11 cellular contexts compared by ENCODE assay signal in the genomic region with DNA sequence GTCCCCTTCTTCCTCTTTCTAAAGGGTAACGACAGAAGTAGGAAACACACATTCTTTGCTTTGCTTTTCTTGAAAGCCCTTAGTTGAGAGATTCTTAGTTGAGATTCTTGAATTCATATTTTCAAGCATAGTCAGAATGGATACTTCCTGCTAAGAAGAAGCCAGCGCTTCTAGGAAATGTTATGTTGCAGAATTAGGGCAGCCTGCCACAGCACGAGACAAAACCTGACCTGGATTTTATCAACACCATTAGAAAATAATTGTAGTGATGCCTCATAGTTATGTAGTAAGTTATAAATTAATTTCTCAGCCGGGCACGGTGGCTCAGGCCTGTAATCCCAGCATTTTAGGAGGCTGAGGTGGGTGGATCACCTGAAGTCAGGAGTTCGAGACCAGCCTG. TPM values are rescaled to one million over a fixed set of nuclear protein-coding genes. Genes with fewer than 3 reads are reported as not detected.
DNase-seq lines count a peak whose midpoint lies in the region; ATAC-seq, FAIRE-seq and TF ChIP-seq lines count a peak whose summit lies in the region.
"Had no signal": no experiment of that assay in that cellular context is flagged by ENCODE, and none has a peak within 500 bp of the region (broad histone marks: within the 10 kb centered on the region; RNA-seq: fewer than 3 reads in every experiment).

No MANE protein-coding gene starts in this region.

- SMC1A ChIA-PET in GM12878 (lab: Charles Lee; ENCODE audit: uncharacterized antibody, unreplicated experiment), result no interaction called here

- 57% methylated on average over 6 of the region's 6 CpGs for WGBS in GM12878 (ENCODE audit: insufficient coverage, insufficient replicate concordance, low lambda C conversion rate, missing lambda C conversion rate)

- intact Hi-C loops in GM12878 (cut with micrococcal nuclease; ENCODE audit: unreplicated experiment), result no loop called here

- 0 out of 2 replicates have a peak overlapping the region, but pooled peaks have one; percentile 13 for H2AFZ ChIP-seq in Loucy (ENCODE audit: low read length)
- H2AFZ ChIP-seq in GM12878 (ENCODE audit: control insufficient read depth, low read depth, low read length), result 0 out of 2 replicates have a peak overlapping the region, but pooled peaks have one; percentile 1

- no peaks in the 10 kb centered on the region for H3F3A ChIP-seq in Loucy (ENCODE audit: low read depth)

- no peak for FAIRE-seq in GM12878 (lab: Jason Lieb, UNC)

- TF ChIP-seq RAD21 in GM12878 (IDR thresholded peaks at IDR 0.05; ENCODE audit: insufficient read depth, low read depth, low read length), result no peak

- H3K27me3 ChIP-seq in Loucy (ENCODE audit: insufficient read depth, low read length, poor library complexity, severe bottlenecking) (no peaks in the 10 kb centered on the region), GM12878 (replicated peaks in 1 of 2; ENCODE audit: control insufficient read depth in 2 of 2, insufficient read depth in 2 of 2, low read length in 1 of 2) (no peaks in the 10 kb centered on the region)
- H3K27me3 ChIP-seq: Peyer's patch had no signal

- H4K20me1 ChIP-seq in Loucy (ENCODE audit: insufficient read depth, low read length, poor library complexity, severe bottlenecking) (no peaks in the 10 kb centered on the region), GM12878 (ENCODE audit: control insufficient read depth, insufficient read depth) (no peaks in the 10 kb centered on the region)

- POLR2A ChIA-PET in GM12878 (lab: Charles Lee), result no interaction called here

- TF ChIP-seq EP300 in GM12878 (IDR thresholded peaks at IDR 0.05; ENCODE audit: borderline replicate concordance in 1 of 2, control insufficient read depth in 1 of 2, low read depth in 2 of 2, low read length in 2 of 2), result no peak

- H3K9ac ChIP-seq in Loucy (ENCODE audit: low read depth, low read length, poor library complexity, severe bottlenecking), result no peak overlapping the region
- no peak overlapping the region for H3K9ac ChIP-seq in GM12878 (ENCODE audit: control insufficient read depth, insufficient read depth, low read length)

- DNase-seq in AG20443 (ENCODE audit: low spot score) (peak; percentile 78), GM12878 (ENCODE audit: low read depth, low spot score) (no peak), mesenteric fat pad (ENCODE audit: low spot score) (peak; percentile 62), T1000 (lab: John Stamatoyannopoulos, UW) (no peak), erythroblast (lab: John Stamatoyannopoulos, UW) (no peak)
- DNase-seq: activated T-cell treated with anti-CD3 and anti-CD28 coated beads, Interleukin-2, amount 50 U/mL, for 4 hours had no signal

- no peak for TF ChIP-seq CTCF in Loucy (conservative IDR thresholded peaks at IDR 0.05; ENCODE audit: low read length)
- no peak for TF ChIP-seq CTCF in GM12878 (IDR thresholded peaks at IDR 0.05 in 2 of 3, conservative IDR thresholded peaks at IDR 0.05 in 1 of 3; ENCODE audit: control insufficient read depth in 2 of 3, extremely low read depth in 1 of 3, insufficient read depth in 1 of 3, low read depth in 3 of 3, low read length in 3 of 3)

- H3K4me1 ChIP-seq in Loucy (ENCODE audit: insufficient read depth, low read length, poor library complexity, severe bottlenecking), result peaks cover 8% of the 10 kb centered on the region
- H3K4me1 ChIP-seq in GM12878 (ENCODE audit: control insufficient read depth, insufficient read depth, low read length), result no peaks in the 10 kb centered on the region
- H3K4me1 ChIP-seq: HAP-1 had no signal

- H3K9me2 ChIP-seq in Loucy (replicated peaks; ENCODE audit: low read depth, low read length), result no peaks in the 10 kb centered on the region

- H3K4me2 ChIP-seq in Loucy (ENCODE audit: low read depth, low read length, poor library complexity, severe bottlenecking), result no peak overlapping the region
- no peak overlapping the region for H3K4me2 ChIP-seq in GM12878 (ENCODE audit: control insufficient read depth, insufficient read depth)

- TF ChIP-seq POLR2A in GM12878 (IDR thresholded peaks at IDR 0.05; ENCODE audit: low read depth, low read length) (no peak), erythroblast (IDR thresholded peaks at IDR 0.05; ENCODE audit: low read length) (no peak)

- no TSS peak for BruUV-seq in GM12878 (replicated peaks; lab: Mats Ljungman, UMichigan)

- ATAC-seq in GM12878 (no peak), GM19467 (IDR thresholded peaks at IDR 0.05; ENCODE audit: unreplicated experiment) (no peak), HG02678 (IDR thresholded peaks at IDR 0.05; ENCODE audit: unreplicated experiment) (no peak)

- H3K9me3 ChIP-seq in Loucy (ENCODE audit: insufficient read depth, low read depth, low read length), result no peaks in the 10 kb centered on the region
- no peaks in the 10 kb centered on the region for H3K9me3 ChIP-seq in GM12878 (replicated peaks; ENCODE audit: control insufficient read depth, insufficient read depth, low read length)
- H3K9me3 ChIP-seq: HAP-1, Peyer's patch had no signal

- no peaks in the 10 kb centered on the region for H3K36me3 ChIP-seq in Loucy (ENCODE audit: insufficient read depth, low read length)
- no peaks in the 10 kb centered on the region for H3K36me3 ChIP-seq in GM12878 (ENCODE audit: control insufficient read depth in 2 of 2, insufficient read depth in 2 of 2, low read length in 1 of 2)
- H3K36me3 ChIP-seq: HAP-1, Peyer's patch had no signal

- RAD21 ChIA-PET in GM12878 (lab: Charles Lee; ENCODE audit: unreplicated experiment), result no interaction called here

- in situ Hi-C loops in GM12878 (cut with MboI), result no loop called here

- CTCF ChIA-PET in GM12878 (lab: Yijun Ruan, JAX), result no interaction called here

- H3K4me3 ChIP-seq in Loucy (ENCODE audit: low read length, poor library complexity, severe bottlenecking), result no peak overlapping the region
- no peak overlapping the region for H3K4me3 ChIP-seq in GM12878
- H3K4me3 ChIP-seq: HAP-1, Peyer's patch had no signal

- no peaks in the 10 kb centered on the region for H3K79me2 ChIP-seq in Loucy (ENCODE audit: insufficient read depth, low read length)
- H3K79me2 ChIP-seq in GM12878 (ENCODE audit: control insufficient read depth, insufficient read depth, low read length), result no peaks in the 10 kb centered on the region

- H3K27ac ChIP-seq in GM12878 (ENCODE audit: control insufficient read depth, insufficient read depth), result no peak overlapping the region

TF ChIP-seq in GM12878, 131 proteins besides CTCF, POLR2A, EP300 and RAD21:
- TF ChIP-seq ZBTB11 (CRISPR knock-in tag; IDR thresholded peaks at IDR 0.05), result no peak

RNA-seq across cellular contexts. Expression of gene NUP160, which starts 37.9 kb away (rescaled TPM):
- total RNA-seq in GM12878 (2013; cell fraction: nucleolus; rRNA removed), result 151 and 160 TPM in 2 replicates
- total RNA-seq in GM12878 (2014; rRNA removed) (49.5 and 49.8 TPM in 2 replicates), GM12878 (2014; rRNA removed; fragmentation: Illumina TruSeq; extraction: Trizol) (51.2 and 52.2 TPM in 2 replicates), GM12878 (2021) (53.1 and 60.6 TPM in 2 replicates), mesenteric fat pad (34.2 TPM)
- 21.4 TPM for polyA plus RNA-seq in GM12878 (2011; ENCODE audit: low read depth)
- polyA plus RNA-seq in GM12878 (2011; rRNA removed) (62.2 and 70.0 TPM in 2 replicates), GM12878 (2014; fragmentation: Illumina TruSeq; extraction: Trizol) (57.0 and 66.1 TPM in 2 replicates), GM12878 (2014; fragmentation: Nextera tagmentation; extraction: Ambion mirVana) (10 to 100 TPM; 24.0 to 32.9 TPM), GM12878 (2014; rRNA removed) (39.2 and 41.6 TPM in 2 replicates), GM12878 (2016; fragmentation: Nextera tagmentation; extraction: Ambion mirVana) (10 to 100 TPM; 81.2 to 87.6 TPM)
- 34.6 and 39.6 TPM in 2 replicates for polyA plus RNA-seq in GM12878 (2011; cell fraction: cytosol; rRNA removed)
- polyA plus RNA-seq in GM12878 (2011; cell fraction: nucleus; rRNA removed), result 39.7 and 53.8 TPM in 2 replicates
- 24.8 and 26.2 TPM in 2 replicates for polyA plus RNA-seq in GM12878 (2012)
- polyA minus RNA-seq in GM12878 (2011; rRNA and poly(A)+ RNA removed), result 109 and 141 TPM in 2 replicates
- 27.8 and 39.2 TPM in 2 replicates for polyA minus RNA-seq in GM12878 (2011; cell fraction: cytosol; rRNA and poly(A)+ RNA removed)
- 40.1 and 61.4 TPM in 2 replicates for polyA minus RNA-seq in GM12878 (2011; cell fraction: nucleus; rRNA and poly(A)+ RNA removed)

Comparison
In these comparisons a context has a peak if more than half of its experiments do, and no peak if none do; other contexts are left out.
1. DNase-seq: peak in AG20443 (single experiment) and mesenteric fat pad (single experiment); none in GM12878 (single experiment), T1000 (single experiment) and erythroblast (0 of 2).